8 cellular contexts compared by ENCODE assay signal in genomic region chr9:2157277-2158105, GRCh38.
DNase-seq lines count a peak whose midpoint lies in the region; ATAC-seq and TF ChIP-seq lines count a peak whose summit lies in the region.

No MANE protein-coding gene starts in this region.

- peak overlapping the region; percentile 81 for H3K4me3 Mint-ChIP-seq in activated CD4-positive, alpha-beta T cell treated with anti-CD3 and anti-CD28 coated beads for 36 hours

- peaks cover 14% of the 10 kb centered on the region for H3K36me3 Mint-ChIP-seq in activated CD4-positive, alpha-beta T cell treated with anti-CD3 and anti-CD28 coated beads for 36 hours (ENCODE audit: low read depth)

- peaks cover 55% of the 10 kb centered on the region for H3K79me2 ChIP-seq in Loucy (ENCODE audit: insufficient read depth, low read length)

- no peaks in the 10 kb centered on the region for H3K9me3 ChIP-seq in Loucy (ENCODE audit: insufficient read depth, low read depth, low read length)
- no peaks in the 10 kb centered on the region for H3K9me3 ChIP-seq in duodenal mucosa (ENCODE audit: control insufficient read depth in 1 of 2, low read length in 2 of 2)

- CTCF ChIA-PET in activated CD4-positive, alpha-beta T cell treated with anti-CD3 and anti-CD28 coated beads for 36 hours (lab: Charles Lee) = interaction anchor here (0.8 to 3.3 kb wide), 3 partner anchors 25 to 1879 kb away, joined by 3 to 11 read pairs (median 4); no protein-coding TSS in a partner anchor

- no peaks in the 10 kb centered on the region for H3K27me3 ChIP-seq in Loucy (ENCODE audit: insufficient read depth, low read length, poor library complexity, severe bottlenecking)
- H3K27me3 ChIP-seq in duodenal mucosa (ENCODE audit: control insufficient read depth in 1 of 2, insufficient read depth in 2 of 2, low read length in 2 of 2) = no peaks in the 10 kb centered on the region

- peaks cover 63% of the 10 kb centered on the region for H3K4me1 Mint-ChIP-seq in activated CD4-positive, alpha-beta T cell treated with anti-CD3 and anti-CD28 coated beads for 36 hours

- H3K4me1 ChIP-seq in Loucy (ENCODE audit: insufficient read depth, low read length, poor library complexity, severe bottlenecking) = peaks cover 35% of the 10 kb centered on the region
- peaks cover 26 to 38% of the 10 kb centered on the region in 2 donors for H3K4me1 ChIP-seq in duodenal mucosa (ENCODE audit: control insufficient read depth in 1 of 2, insufficient read depth in 2 of 2, low read length in 2 of 2)

- peak overlapping the region; percentile 53 for H2AFZ ChIP-seq in Loucy (ENCODE audit: low read length)

- peak overlapping the region; percentile 88 for H3K4me2 ChIP-seq in Loucy (ENCODE audit: low read depth, low read length, poor library complexity, severe bottlenecking)

- no peaks in the 10 kb centered on the region for H3F3A ChIP-seq in Loucy (ENCODE audit: low read depth)

- TF ChIP-seq CTCF in Loucy (conservative IDR thresholded peaks at IDR 0.05; ENCODE audit: low read length) = no peak

- DNase-seq in Daoy (ENCODE audit: low read depth) = peak; percentile 78
- peak; percentile 74 for DNase-seq in activated CD4-positive, alpha-beta T cell treated with anti-CD3 and anti-CD28 coated beads for 36 hours
- peak; percentile 52 for DNase-seq in midbrain (lab: John Stamatoyannopoulos, UW)
- peak; percentile 19 for DNase-seq in stimulated activated CD8-positive, alpha-beta memory T cell treated with anti-CD3 and anti-CD28 coated beads, Interleukin-4, amount 100 ng/mL, for 24 hours (ENCODE audit: low read depth)
- no peak for DNase-seq in NCI-H1694 treated with DMSO at 0.1 percent for 48 hours (lab: John Stamatoyannopoulos, UW)

- no peaks in the 10 kb centered on the region for H3K9me2 ChIP-seq in Loucy (replicated peaks; ENCODE audit: low read depth, low read length)

- POLR2A ChIA-PET in activated CD4-positive, alpha-beta T cell treated with anti-CD3 and anti-CD28 coated beads for 36 hours (lab: Charles Lee) = no interaction called here

- H3K27ac Mint-ChIP-seq in activated CD4-positive, alpha-beta T cell treated with anti-CD3 and anti-CD28 coated beads for 36 hours = peak overlapping the region; percentile 99

- peaks cover 8% of the 10 kb centered on the region; the same call in 1 of the 2 replicates for H3K36me3 ChIP-seq in Loucy (ENCODE audit: insufficient read depth, low read length)
- H3K36me3 ChIP-seq in duodenal mucosa (ENCODE audit: control insufficient read depth in 1 of 2, insufficient read depth in 2 of 2, low read length in 2 of 2) = peaks cover 0 to 4% of the 10 kb centered on the region in 2 donors

- H3K9ac ChIP-seq in Loucy (ENCODE audit: low read depth, low read length, poor library complexity, severe bottlenecking) (peak overlapping the region; percentile 73), duodenal mucosa (ENCODE audit: low read depth in 1 of 2, low read length in 2 of 2) (peak overlapping the region; percentile 64 to 67)

- no peaks in the 10 kb centered on the region for H4K20me1 ChIP-seq in Loucy (ENCODE audit: insufficient read depth, low read length, poor library complexity, severe bottlenecking)

- H3K4me3 ChIP-seq in Loucy (ENCODE audit: low read length, poor library complexity, severe bottlenecking) (peak overlapping the region; percentile 75), duodenal mucosa (ENCODE audit: low read depth in 1 of 2, low read length in 2 of 2) (peak overlapping the region; percentile 70 to 82)

- intact Hi-C loops in activated CD4-positive, alpha-beta T cell treated with anti-CD3 and anti-CD28 coated beads for 36 hours (cut with DNase I, micrococcal nuclease) = loop anchor here (1.0 to 5.0 kb wide), 4 partner anchors 84 to 1370 kb away; partner anchors contain the start of genes RFX3 (in 1 of the 2) and SMARCA2 (in 1 of the 2)

- ATAC-seq in GM21723 (IDR thresholded peaks at IDR 0.05; ENCODE audit: unreplicated experiment) = peak; percentile 44
- peak; percentile 84 for ATAC-seq in activated CD4-positive, alpha-beta T cell treated with anti-CD3 and anti-CD28 coated beads for 36 hours

- H3K9me3 Mint-ChIP-seq in activated CD4-positive, alpha-beta T cell treated with anti-CD3 and anti-CD28 coated beads for 36 hours (ENCODE audit: low read depth) = no peaks in the 10 kb centered on the region

- no peaks in the 10 kb centered on the region for H3K27me3 Mint-ChIP-seq in activated CD4-positive, alpha-beta T cell treated with anti-CD3 and anti-CD28 coated beads for 36 hours

- no peak overlapping the region for H3K27ac ChIP-seq in duodenal mucosa (ENCODE audit: low read depth, low read length)
